In genomic region chr4:40887690-40888089, GRCh38 we compare ENCODE assay signal across 10 cellular contexts.
DNase-seq lines count a peak whose midpoint lies in the region; ATAC-seq and TF ChIP-seq lines count a peak whose summit lies in the region.
"Had no signal": no experiment of that assay in that cellular context is flagged by ENCODE, and none has a peak within 500 bp of the region (broad histone marks: within the 10 kb centered on the region; RNA-seq: fewer than 3 reads in every experiment).

No MANE protein-coding gene starts in this region.

- peak; percentile 61 for DNase-seq in AG04450 (ENCODE audit: low read depth, low spot score)
- DNase-seq in GM23248, result peak; percentile 91
- peak; percentile 74 for DNase-seq in brain microvascular endothelial cell
- DNase-seq in medulla oblongata (ENCODE audit: extremely low spot score), result peak; percentile 44
- no peak for DNase-seq in NCI-H526 treated with DMSO at 0.1 percent for 48 hours (lab: John Stamatoyannopoulos, UW)
- DNase-seq: COR-L47; stimulated activated CD4-positive, alpha-beta T cell treated with anti-CD3 and anti-CD28 coated beads, Interleukin-2, amount 100 ng/mL, for 48 hours had no signal

- peaks cover 23% of the 10 kb centered on the region for H3F3A ChIP-seq in GM23248 (ENCODE audit: insufficient read depth)

- peak overlapping the region; percentile 31 for H2AFZ ChIP-seq in GM23248

- H3K27me3 ChIP-seq in AG04450 (ENCODE audit: control insufficient read depth, insufficient read depth, low read length) (no peaks in the 10 kb centered on the region), GM23248 (replicated peaks; ENCODE audit: insufficient read depth) (no peaks in the 10 kb centered on the region), brain microvascular endothelial cell (replicated peaks) (no peaks in the 10 kb centered on the region)

- no peaks in the 10 kb centered on the region for H4K20me1 ChIP-seq in GM23248 (ENCODE audit: insufficient read depth)

- POLR2A ChIA-PET in AG04450 (lab: Yijun Ruan, JAX), result interaction anchor here (1.8 kb wide), 1 partner anchor 369 kb away, joined by 8 read pairs; the partner anchor contains the start of gene UCHL1

- peak overlapping the region; percentile 55 for H3K4me2 ChIP-seq in GM23248 (ENCODE audit: unreplicated experiment)

- H3K27ac ChIP-seq in AG04450 (ENCODE audit: low read depth, low read length) (peak overlapping the region; percentile 72), GM23248 (peak overlapping the region; percentile 90), brain microvascular endothelial cell (peak overlapping the region; percentile 38)

- H3K9ac ChIP-seq in GM23248, result peak overlapping the region; percentile 78

- H3K4me3 ChIP-seq in AG04450 (ENCODE audit: low read depth, low read length), result no peak overlapping the region
- peak overlapping the region; percentile 28 for H3K4me3 ChIP-seq in GM23248
- no peak overlapping the region for H3K4me3 ChIP-seq in brain microvascular endothelial cell (ENCODE audit: low read depth, low read length)

- H3K9me3 ChIP-seq in AG04450 (ENCODE audit: control insufficient read depth, insufficient read depth, low read length), result no peaks in the 10 kb centered on the region
- H3K9me3 ChIP-seq in GM23248 (ENCODE audit: low read depth), result no peaks in the 10 kb centered on the region

- H3K36me3 ChIP-seq in GM23248 (ENCODE audit: low read depth) (no peaks in the 10 kb centered on the region; the same call in 1 of the 2 replicates), brain microvascular endothelial cell (replicated peaks) (peaks cover 53% of the 10 kb centered on the region)

- peaks cover 13% of the 10 kb centered on the region for H3K4me1 ChIP-seq in GM23248 (ENCODE audit: insufficient read depth)

- no peak for TF ChIP-seq CTCF in AG04450 (IDR thresholded peaks at IDR 0.05; ENCODE audit: low read depth, low read length)
- TF ChIP-seq CTCF in brain microvascular endothelial cell (IDR thresholded peaks at IDR 0.05; ENCODE audit: low read depth, low read length, missing control alignments), result no peak

- ATAC-seq in HG03108 (IDR thresholded peaks at IDR 0.05; ENCODE audit: unreplicated experiment) (no peak), GM21717 (IDR thresholded peaks at IDR 0.05; ENCODE audit: unreplicated experiment) (no peak), HG03175 (IDR thresholded peaks at IDR 0.05; ENCODE audit: unreplicated experiment) (no peak)

- H3K9me2 ChIP-seq in GM23248 (ENCODE audit: insufficient read depth), result no peaks in the 10 kb centered on the region

- H3K79me2 ChIP-seq in GM23248 (ENCODE audit: insufficient read depth), result no peaks in the 10 kb centered on the region

- in situ Hi-C loops in GM23248 (cut with MboI) (no loop called here), brain microvascular endothelial cell (cut with HindIII; ENCODE audit: low pct_ligation_motif_present, low sequenced_read_pairs) (no loop called here)

- CTCF ChIA-PET in AG04450 (lab: Charles Lee), result interaction anchor here (0.6 to 2.8 kb wide), 4 partner anchors 10 to 47 kb away, joined by 3 to 45 read pairs (median 9); no protein-coding TSS in a partner anchor

- WGBS in GM23248 (ENCODE audit: low coverage in 1 of 2, low lambda C conversion rate in 2 of 2, missing lambda C conversion rate in 2 of 2), 2 experiments, result 5% methylated on average over 9 of the region's 9 CpGs

Comparison
In these comparisons a context has a peak if more than half of its experiments do, and no peak if none do; other contexts are left out.
1. H3K27ac ChIP-seq: peak in every context shown above with its lines; median percentile 90 in GM23248; 72 in AG04450; 38 in brain microvascular endothelial cell.